Comparison of ENCODE assay signal across 8 cellular contexts in genomic region chr13:91273675-91274074, GRCh38.
"Had no signal": no experiment of that assay in that cellular context is flagged by ENCODE, and none has a peak within 500 bp of the region (broad histone marks: within the 10 kb centered on the region; RNA-seq: fewer than 3 reads in every experiment).

No MANE protein-coding gene starts in this region.

- ATAC-seq: GM23338 had no signal

- FAIRE-seq: H1, H54 had no signal

- H3K4me3 ChIP-seq: GM23338 had no signal

- H2AFZ ChIP-seq: GM23338 had no signal

- H3K4me2 ChIP-seq: GM23338 had no signal

- H3K27ac ChIP-seq: HL-60 had no signal

- DNase-seq: H9, HCEC 1CT, HFFc6, KG1 had no signal
